16 cellular contexts compared by ENCODE assay signal in genomic region chr15:75407083-75407482, GRCh38.
"Had no signal": no experiment of that assay in that cellular context is flagged by ENCODE, and none has a peak within 500 bp of the region (broad histone marks: within the 10 kb centered on the region; RNA-seq: fewer than 3 reads in every experiment).

No MANE protein-coding gene starts in this region.

- H3K4me3 Mint-ChIP-seq: nephron; stimulated activated memory B cell treated with anti-CD40 and anti-IgM and Interleukin-4, amounts not matched to agents 10 μg/mL and 1 μg/mL and 100 μg/mL, for 72 hours had no signal

- ATAC-seq: lower lobe of right lung; right lobe of liver; stimulated activated memory B cell treated with anti-CD40 and anti-IgM and Interleukin-4, amounts not matched to agents 10 μg/mL and 1 μg/mL and 100 μg/mL, for 72 hours had no signal

- H3K27me3 Mint-ChIP-seq: stimulated activated memory B cell treated with anti-CD40 and anti-IgM and Interleukin-4, amounts not matched to agents 10 μg/mL and 1 μg/mL and 100 μg/mL, for 72 hours had no signal

- H3K9me3 Mint-ChIP-seq: nephron; stimulated activated memory B cell treated with anti-CD40 and anti-IgM and Interleukin-4, amounts not matched to agents 10 μg/mL and 1 μg/mL and 100 μg/mL, for 72 hours had no signal

- H3K4me1 Mint-ChIP-seq: nephron; stimulated activated memory B cell treated with anti-CD40 and anti-IgM and Interleukin-4, amounts not matched to agents 10 μg/mL and 1 μg/mL and 100 μg/mL, for 72 hours had no signal

- FAIRE-seq: astrocyte, frontal cortex, keratinocyte, small intestine had no signal

- DNase-seq: activated gamma-delta T cell; adrenal gland; lower lobe of right lung; right lobe of liver; SIG-M5; small intestine; stimulated activated CD4-positive, alpha-beta T cell treated with anti-CD3 and anti-CD28 coated beads, Interleukin-15, amount 100 ng/mL, for 24 hours; stimulated activated CD4-positive, alpha-beta T cell treated with anti-CD3 and anti-CD28 coated beads, Interleukin-4, amount 100 ng/mL, for 1 hour; substantia nigra; T-helper 1 cell; tibial artery had no signal

- H3K27ac Mint-ChIP-seq: nephron; stimulated activated memory B cell treated with anti-CD40 and anti-IgM and Interleukin-4, amounts not matched to agents 10 μg/mL and 1 μg/mL and 100 μg/mL, for 72 hours had no signal
